Comparison of ENCODE assay signal across 11 cellular contexts in genomic region chr3:15512173-15512572, GRCh38. TPM values are rescaled to one million over a fixed set of nuclear protein-coding genes. Genes with fewer than 3 reads are reported as not detected.
DNase-seq lines count a peak whose midpoint lies in the region; ATAC-seq and TF ChIP-seq lines count a peak whose summit lies in the region.
"Had no signal": no experiment of that assay in that cellular context is flagged by ENCODE, and none has a peak within 500 bp of the region (broad histone marks: within the 10 kb centered on the region; RNA-seq: fewer than 3 reads in every experiment).

No MANE protein-coding gene starts in this region.

- DNase-seq in Ammon's horn (ENCODE audit: low spot score): peak; percentile 67
- DNase-seq in NCI-H1694 (lab: John Stamatoyannopoulos, UW): peak; percentile 13
- DNase-seq in body of pancreas: peak; percentile 48 to 71 (median 63)
- DNase-seq in medulla oblongata (ENCODE audit: extremely low spot score): peak; percentile 59
- no peak for DNase-seq in NAMALWA (ENCODE audit: low spot score)
- DNase-seq in germinal center (ENCODE audit: low spot score): no peak
- DNase-seq: stimulated activated CD4-positive, alpha-beta T cell treated with anti-CD3 and anti-CD28 coated beads, Interleukin-2, amount 100 ng/mL, for 24 hours; T-helper 9 cell had no signal

- H3K4me3 ChIP-seq in body of pancreas: no peak overlapping the region
- H3K4me3 ChIP-seq: BLaER1 treated with 17β-estradiol and CSF1 and Interleukin-3, amounts not matched to agents 10 nM and 100 nM had no signal

- H3K27me3 ChIP-seq in body of pancreas: no peaks in the 10 kb centered on the region
- H3K27me3 ChIP-seq: BLaER1 treated with 17β-estradiol and CSF1 and Interleukin-3, amounts not matched to agents 10 nM and 100 nM had no signal

- TF ChIP-seq POLR2A in body of pancreas (IDR thresholded peaks at IDR 0.05): no peak

- intact Hi-C loops in body of pancreas (cut with DNase I): no loop called here

- ATAC-seq in body of pancreas: peak; percentile 87
- no peak for ATAC-seq in HG02763 (IDR thresholded peaks at IDR 0.05; ENCODE audit: unreplicated experiment)
- no peak for ATAC-seq in GM21529 (IDR thresholded peaks at IDR 0.05; ENCODE audit: unreplicated experiment)

- peaks cover 5% of the 10 kb centered on the region for H3K4me1 ChIP-seq in body of pancreas

- H3K36me3 ChIP-seq in body of pancreas (replicated peaks in 1 of 2; ENCODE audit: insufficient read depth in 1 of 2, low read depth in 2 of 2): no peaks in the 10 kb centered on the region
- H3K36me3 ChIP-seq: BLaER1 treated with 17β-estradiol and CSF1 and Interleukin-3, amounts not matched to agents 10 nM and 100 nM had no signal

- no peak for TF ChIP-seq CTCF in body of pancreas (IDR thresholded peaks at IDR 0.05)

- H3K9me3 ChIP-seq in body of pancreas: no peaks in the 10 kb centered on the region
- H3K9me3 ChIP-seq: BLaER1 treated with 17β-estradiol and CSF1 and Interleukin-3, amounts not matched to agents 10 nM and 100 nM had no signal

- no peak overlapping the region for H3K27ac ChIP-seq in body of pancreas
- H3K27ac ChIP-seq: BLaER1 treated with 17β-estradiol and CSF1 and Interleukin-3, amounts not matched to agents 10 nM and 100 nM had no signal

- 17 to 23% methylated on average over 10 of the region's 10 CpGs for WGBS in body of pancreas, 2 donors

RNA-seq across cellular contexts. Expression of gene COLQ, which starts 9.3 kb away (rescaled TPM):
- total RNA-seq in body of pancreas: 1 to 10 TPM; 1.8 to 5.3 TPM

Comparison
In these comparisons a context has a peak if more than half of its experiments do, and no peak if none do; other contexts are left out.
1. DNase-seq: peak in Ammon's horn (single experiment), NCI-H1694 (single experiment), body of pancreas (4 of 4) and medulla oblongata (single experiment); none in NAMALWA (single experiment) and germinal center (single experiment).